In the genomic region with DNA sequence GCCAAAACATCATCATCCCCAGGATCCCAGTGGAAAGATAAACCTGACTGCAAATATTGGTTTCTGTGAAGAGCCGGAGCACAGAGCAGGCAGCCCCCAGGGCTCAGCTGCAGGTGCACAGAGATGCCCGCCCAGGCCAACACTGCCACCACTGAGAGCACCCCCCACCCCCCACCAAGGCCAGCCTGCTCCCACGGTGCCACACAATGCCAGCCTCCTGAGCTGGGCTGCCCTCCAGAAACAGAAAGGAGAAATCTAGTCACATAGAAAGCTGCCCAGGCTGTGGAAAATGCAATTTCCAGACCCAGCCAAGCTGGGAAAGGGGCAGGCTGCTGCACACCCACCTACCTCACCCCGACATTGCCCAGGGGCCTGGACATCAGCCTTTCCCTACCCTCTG, we compare ENCODE assay signal across 24 cellular contexts.
"Had no signal": no experiment of that assay in that cellular context is flagged by ENCODE, and none has a peak within 500 bp of the region (broad histone marks: within the 10 kb centered on the region; RNA-seq: fewer than 3 reads in every experiment).

No MANE protein-coding gene starts in this region.

- DNase-seq: activated CD4-positive, alpha-beta T cell treated with anti-CD3 and anti-CD28 coated beads for 4 hours; activated CD8-positive, alpha-beta memory T cell treated with anti-CD3 and anti-CD28 coated beads, Interleukin-2, amount 50 U/mL, for 4 hours; activated CD8-positive, alpha-beta T cell treated with anti-CD3 and anti-CD28 coated beads for 36 hours; activated naive CD4-positive, alpha-beta T cell treated with anti-CD3 and anti-CD28 coated beads, Interleukin-2, amount 50 U/mL, for 16 hours; activated naive CD8-positive, alpha-beta T cell treated with anti-CD3 and anti-CD28 coated beads, Interleukin-2, amount 10 ng/mL, durations not matched to agents 7 days and 5 days; activated T-cell treated with anti-CD3 and anti-CD28 coated beads, Interleukin-2, amount 50 U/mL, for 72 hours; adrenal gland; IMR-90; Kasumi-1; KBM-7; NCI-H1436; NCI-H1694 treated with DMSO at 0.1 percent for 48 hours; NCI-H2029 treated with DMSO at 0.1 percent for 48 hours; NCI-H345; NCI-H510A; NCI-H526 treated with DMSO at 0.1 percent for 48 hours; PC-3; SHP77; SW 1271 had no signal

- H3K27ac ChIP-seq: adrenal gland, SJSA1 had no signal

- H3K36me3 ChIP-seq: adrenal gland, SJSA1 had no signal

- H3K27me3 ChIP-seq: adrenal gland, SJSA1 had no signal

- H3K4me3 ChIP-seq: adrenal gland, SJSA1 had no signal

- FAIRE-seq: bronchial epithelial cell, RCC 7860 had no signal

- ATAC-seq: activated CD4-positive, CD25-positive, alpha-beta regulatory T cell treated with anti-CD3 and anti-CD28 coated beads, Interleukin-2, amount 50 U/mL, for 24 hours; activated CD8-positive, alpha-beta T cell treated with anti-CD3 and anti-CD28 coated beads for 36 hours; activated T-cell treated with anti-CD3 and anti-CD28 coated beads, Interleukin-2, amount 50 U/mL, for 72 hours; PC-3; SK-N-SH treated with all-trans-retinoic acid at 6 μM for 48 hours had no signal

- H3K4me1 ChIP-seq: adrenal gland, SJSA1 had no signal

- H3K9me3 ChIP-seq: adrenal gland, SJSA1 had no signal
